10 cellular contexts compared by ENCODE assay signal in genomic region chr1:179591592-179592580, GRCh38. TPM values are rescaled to one million over a fixed set of nuclear protein-coding genes. Genes with fewer than 3 reads are reported as not detected.
DNase-seq lines count a peak whose midpoint lies in the region; ATAC-seq and TF ChIP-seq lines count a peak whose summit lies in the region.
"Had no signal": no experiment of that assay in that cellular context is flagged by ENCODE, and none has a peak within 500 bp of the region (broad histone marks: within the 10 kb centered on the region; RNA-seq: fewer than 3 reads in every experiment).

A gene with protein sequence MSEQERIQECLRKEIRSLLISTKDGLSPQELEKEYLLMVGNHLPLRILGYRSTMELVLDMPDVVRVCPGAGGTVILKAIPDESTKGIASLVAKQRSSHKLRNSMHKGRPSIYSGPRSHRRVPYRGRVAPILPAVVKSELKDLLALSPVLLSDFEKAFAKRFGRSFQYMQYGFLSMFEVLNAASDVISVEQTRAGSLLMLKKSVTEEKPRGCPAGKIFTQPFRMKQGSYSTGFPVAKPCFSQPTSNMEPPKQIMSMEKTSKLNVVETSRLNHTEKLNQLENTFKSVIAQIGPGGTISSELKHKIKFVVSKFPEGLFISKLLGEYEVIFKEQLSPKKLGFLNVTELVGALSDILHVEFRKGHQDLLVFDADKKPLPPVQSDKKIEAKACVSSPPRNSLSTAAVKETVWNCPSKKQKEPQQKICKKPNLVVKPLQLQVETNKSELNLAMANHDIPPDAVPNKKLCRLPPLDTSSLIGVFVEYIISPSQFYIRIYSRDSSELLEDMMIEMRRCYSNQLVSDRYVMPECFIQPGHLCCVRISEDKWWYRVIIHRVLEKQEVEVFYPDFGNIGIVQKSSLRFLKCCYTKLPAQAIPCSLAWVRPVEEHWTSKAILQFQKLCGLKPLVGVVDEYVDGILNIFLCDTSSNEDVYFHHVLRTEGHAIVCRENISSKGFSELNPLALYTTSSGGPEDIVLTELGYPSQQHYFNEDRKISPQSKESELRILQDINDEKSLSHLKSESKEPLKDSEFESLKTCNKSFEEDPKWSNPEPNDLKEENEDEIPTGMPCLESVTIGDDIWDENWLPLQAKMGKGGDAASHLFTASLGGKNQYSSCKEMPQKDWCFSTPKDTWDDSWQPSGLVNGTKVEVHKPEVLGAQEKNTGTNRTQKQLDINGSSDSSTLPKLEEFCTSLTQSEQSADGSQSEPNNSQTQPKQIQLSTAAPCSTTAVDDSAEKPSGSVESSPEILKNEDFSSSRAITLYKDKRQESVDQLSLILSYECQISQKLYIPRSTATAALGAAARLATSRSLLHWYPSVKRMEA (plus strand): TSS chr1:179591832. CDS start chr1:179592616, 784 bp downstream.

- H3K4me3 Mint-ChIP-seq in activated T-helper 2 cell treated with anti-CD3 and anti-CD28 coated beads, Interferon-gamma antibody, Interleukin-2, Interleukin-4, amounts not matched to agents 10 μg/mL and 5 μg/mL and 100 μg/mL, durations not matched to agents 14 hours and 24 hours and 36 hours (ENCODE audit: low read depth) = no peak within 1 kb of the TSS
- H3K4me3 Mint-ChIP-seq: memory B cell had no signal

- ATAC-seq in omental fat pad (ENCODE audit: low FRiP score) = peak; percentile 69
- ATAC-seq in GM18498 (IDR thresholded peaks at IDR 0.05; ENCODE audit: unreplicated experiment) = no peak

- no peak within 1 kb of the TSS for H3K27ac ChIP-seq in esophagus (ENCODE audit: low read depth in 2 of 2, low read length in 1 of 2)

- no peak for TF ChIP-seq RAD21 in Ishikawa (IDR thresholded peaks at IDR 0.05; ENCODE audit: low read depth)

- H3K27me3 ChIP-seq in esophagus (ENCODE audit: control insufficient read depth in 1 of 2, insufficient read depth in 2 of 2, low read length in 2 of 2) = no peaks in the 10 kb centered on the region

- H3K27ac Mint-ChIP-seq in activated T-helper 2 cell treated with anti-CD3 and anti-CD28 coated beads, Interferon-gamma antibody, Interleukin-2, Interleukin-4, amounts not matched to agents 10 μg/mL and 5 μg/mL and 100 μg/mL, durations not matched to agents 14 hours and 24 hours and 36 hours = no peak within 1 kb of the TSS
- H3K27ac Mint-ChIP-seq: memory B cell had no signal

- no peak for TF ChIP-seq EP300 in Ishikawa (IDR thresholded peaks at IDR 0.05; ENCODE audit: borderline replicate concordance)

- no peaks in the 10 kb centered on the region for H3K9me3 Mint-ChIP-seq in activated T-helper 2 cell treated with anti-CD3 and anti-CD28 coated beads, Interferon-gamma antibody, Interleukin-2, Interleukin-4, amounts not matched to agents 10 μg/mL and 5 μg/mL and 100 μg/mL, durations not matched to agents 14 hours and 24 hours and 36 hours
- H3K9me3 Mint-ChIP-seq: memory B cell had no signal

- DNase-seq in DMS153 treated with DMSO at 0.1 percent for 48 hours (lab: John Stamatoyannopoulos, UW; ENCODE audit: unreplicated experiment) (peak; percentile 52), omental fat pad (ENCODE audit: low spot score) (no peak), C1 segment of cervical spinal cord (lab: John Stamatoyannopoulos, UW) (no peak), SHP77 treated with DMSO at 0.1 percent for 48 hours (lab: John Stamatoyannopoulos, UW) (no peak)
- DNase-seq in activated T-helper 2 cell treated with anti-CD3 and anti-CD28 coated beads, Interferon-gamma antibody, Interleukin-2, Interleukin-4, amounts not matched to agents 10 μg/mL and 5 μg/mL and 100 μg/mL, durations not matched to agents 14 hours and 24 hours and 36 hours (ENCODE audit: low spot score) = no peak
- DNase-seq: GOT3 had no signal

- H3K4me3 ChIP-seq in esophagus (ENCODE audit: low read depth in 1 of 2, low read length in 2 of 2) = peak within 1 kb of the TSS; percentile 45 to 47

- H3K4me1 ChIP-seq in esophagus (ENCODE audit: control insufficient read depth in 2 of 2, insufficient read depth in 2 of 2, low read length in 1 of 2) = peaks cover 4% of the 10 kb centered on the region in 2 donors

- intact Hi-C loops in activated T-helper 2 cell treated with anti-CD3 and anti-CD28 coated beads, Interferon-gamma antibody, Interleukin-2, Interleukin-4, amounts not matched to agents 10 μg/mL and 5 μg/mL and 100 μg/mL, durations not matched to agents 14 hours and 24 hours and 36 hours (cut with micrococcal nuclease) = no loop called here

- WGBS in esophagus, 2 donors = 17 to 18% methylated on average over 69 to 75 of the region's 75 CpGs

- no peak for TF ChIP-seq CTCF in omental fat pad (IDR thresholded peaks at IDR 0.05)

- H3K4me1 Mint-ChIP-seq in activated T-helper 2 cell treated with anti-CD3 and anti-CD28 coated beads, Interferon-gamma antibody, Interleukin-2, Interleukin-4, amounts not matched to agents 10 μg/mL and 5 μg/mL and 100 μg/mL, durations not matched to agents 14 hours and 24 hours and 36 hours (ENCODE audit: low read depth) = peaks cover 1% of the 10 kb centered on the region
- H3K4me1 Mint-ChIP-seq: memory B cell had no signal

- peaks cover 17% of the 10 kb centered on the region for H3K27me3 Mint-ChIP-seq in activated T-helper 2 cell treated with anti-CD3 and anti-CD28 coated beads, Interferon-gamma antibody, Interleukin-2, Interleukin-4, amounts not matched to agents 10 μg/mL and 5 μg/mL and 100 μg/mL, durations not matched to agents 14 hours and 24 hours and 36 hours (ENCODE audit: low read depth)

- H3K36me3 ChIP-seq in esophagus (ENCODE audit: control insufficient read depth in 2 of 2, insufficient read depth in 2 of 2, low read length in 1 of 2) = no peaks in the 10 kb centered on the region

- H3K36me3 Mint-ChIP-seq in activated T-helper 2 cell treated with anti-CD3 and anti-CD28 coated beads, Interferon-gamma antibody, Interleukin-2, Interleukin-4, amounts not matched to agents 10 μg/mL and 5 μg/mL and 100 μg/mL, durations not matched to agents 14 hours and 24 hours and 36 hours (ENCODE audit: low read depth) = no peaks in the 10 kb centered on the region
- H3K36me3 Mint-ChIP-seq: memory B cell had no signal

- H3K9me3 ChIP-seq in esophagus (ENCODE audit: control insufficient read depth in 2 of 2, insufficient read depth in 1 of 2, low read depth in 1 of 2, low read length in 1 of 2) = peaks cover 0 to 2% of the 10 kb centered on the region in 2 donors

TF ChIP-seq in Ishikawa, 13 proteins besides CTCF, POLR2A, EP300 and RAD21:
- TF ChIP-seq YY1 (IDR thresholded peaks at IDR 0.05; ENCODE audit: low read depth) = no peak
- no peak for TF ChIP-seq TCF12 (IDR thresholded peaks at IDR 0.05; ENCODE audit: low read depth)
- TF ChIP-seq MAX (IDR thresholded peaks at IDR 0.05) = 0 out of 2 replicates have a peak, but pooled peaks have one; percentile 14

RNA-seq across cellular contexts. Expression of the gene that starts here (rescaled TPM):
- polyA plus RNA-seq in esophagus = under 1 TPM; 0.48 to 0.71 TPM
- total RNA-seq in omental fat pad = under 1 TPM in 3 of 4 donors, not detected in 1; 0.24 to 0.44 (median 0.37) TPM
- total RNA-seq in activated T-helper 2 cell treated with anti-CD3 and anti-CD28 coated beads, Interferon-gamma antibody, Interleukin-2, Interleukin-4, amounts not matched to agents 10 μg/mL and 5 μg/mL and 100 μg/mL, durations not matched to agents 14 hours and 24 hours and 36 hours = not detected in 2 replicates

Comparison
In these comparisons a context has a peak if more than half of its experiments do, and no peak if none do; other contexts are left out.
1. Peak in ATAC-seq in omental fat pad; RNA of the gene not detected or under 1 TPM.